Comparison of ENCODE assay signal across 8 cellular contexts in genomic region chr2:32011566-32011960, GRCh38. TPM values are rescaled to one million over a fixed set of nuclear protein-coding genes. Genes with fewer than 3 reads are reported as not detected.
DNase-seq lines count a peak whose midpoint lies in the region; ATAC-seq and TF ChIP-seq lines count a peak whose summit lies in the region.

No MANE protein-coding gene starts in this region.

- H3K4me3 ChIP-seq in lung = no peak overlapping the region
- peak overlapping the region; percentile 77 to 98 for H3K4me3 ChIP-seq in vagina

- no peaks in the 10 kb centered on the region for H3K9me3 ChIP-seq in lung (ENCODE audit: control insufficient read depth in 2 of 2, insufficient read depth in 1 of 2, low read length in 1 of 2)
- no peaks in the 10 kb centered on the region for H3K9me3 ChIP-seq in vagina

- H3K36me3 ChIP-seq in lung (ENCODE audit: control insufficient read depth in 2 of 2, insufficient read depth in 2 of 2, low read length in 2 of 2) (no peaks in the 10 kb centered on the region), vagina (no peaks in the 10 kb centered on the region)

- H3K4me1 ChIP-seq in lung (ENCODE audit: control insufficient read depth in 2 of 2, insufficient read depth in 2 of 2, low read length in 2 of 2) (peaks cover 3 to 8% of the 10 kb centered on the region in 2 donors), vagina (peaks cover 36% of the 10 kb centered on the region)

- H3K27ac ChIP-seq in lung (ENCODE audit: low read depth in 1 of 2, low read length in 1 of 2) (peak overlapping the region; percentile 9 to 96), vagina (peak overlapping the region; percentile 90)

- no peaks in the 10 kb centered on the region for H3K27me3 ChIP-seq in lung (ENCODE audit: control insufficient read depth, insufficient read depth)
- no peaks in the 10 kb centered on the region for H3K27me3 ChIP-seq in vagina

- TF ChIP-seq POLR2A in vagina (IDR thresholded peaks at IDR 0.05) = no peak

- H3K36me3 Mint-ChIP-seq in activated naive CD8-positive, alpha-beta T cell treated with anti-CD3 and anti-CD28 coated beads, Interleukin-2, amount 50 U/mL, for 24 hours (ENCODE audit: low read depth) = peaks cover 14% of the 10 kb centered on the region

- TF ChIP-seq CTCF in lung (IDR thresholded peaks at IDR 0.05; ENCODE audit: control extremely low read depth, extremely low read depth) (no peak), vagina (IDR thresholded peaks at IDR 0.05) (no peak)

- peak; percentile 4 for DNase-seq in stimulated activated CD4-positive, alpha-beta T cell treated with anti-CD3 and anti-CD28 coated beads, Interleukin-15, amount 100 ng/mL, for 24 hours
- DNase-seq in stimulated activated CD4-positive, alpha-beta T cell treated with anti-CD3 and anti-CD28 coated beads, Interleukin-4, amount 100 ng/mL, for 4 hours = no peak
- no peak for DNase-seq in activated naive CD8-positive, alpha-beta T cell treated with anti-CD3 and anti-CD28 coated beads, Interleukin-2, amount 50 U/mL, for 24 hours
- DNase-seq in lung (ENCODE audit: low spot score) (no peak), vagina (ENCODE audit: extremely low spot score in 2 of 2) (no peak), hypothalamus (lab: John Stamatoyannopoulos, UW) (no peak), amygdala (lab: John Stamatoyannopoulos, UW) (no peak)

- WGBS in lung, 2 donors = 87 to 91% methylated on average over 4 of the region's 4 CpGs

- no peaks in the 10 kb centered on the region for H3K27me3 Mint-ChIP-seq in activated naive CD8-positive, alpha-beta T cell treated with anti-CD3 and anti-CD28 coated beads, Interleukin-2, amount 50 U/mL, for 24 hours

- peaks cover 33% of the 10 kb centered on the region for H3K4me1 Mint-ChIP-seq in activated naive CD8-positive, alpha-beta T cell treated with anti-CD3 and anti-CD28 coated beads, Interleukin-2, amount 50 U/mL, for 24 hours

- ATAC-seq in activated naive CD8-positive, alpha-beta T cell treated with anti-CD3 and anti-CD28 coated beads, Interleukin-2, amount 50 U/mL, for 24 hours = no peak
- ATAC-seq in lung (ENCODE audit: insufficient read depth, low FRiP score) (no peak), GM21619 (IDR thresholded peaks at IDR 0.05; ENCODE audit: unreplicated experiment) (no peak)

- intact Hi-C loops in vagina (cut with DNase I) = no loop called here

- peak overlapping the region; percentile 92 for H3K27ac Mint-ChIP-seq in activated naive CD8-positive, alpha-beta T cell treated with anti-CD3 and anti-CD28 coated beads, Interleukin-2, amount 50 U/mL, for 24 hours

- peak overlapping the region; percentile 84 for H3K4me3 Mint-ChIP-seq in activated naive CD8-positive, alpha-beta T cell treated with anti-CD3 and anti-CD28 coated beads, Interleukin-2, amount 50 U/mL, for 24 hours

- peaks cover 4% of the 10 kb centered on the region for H3K9me3 Mint-ChIP-seq in activated naive CD8-positive, alpha-beta T cell treated with anti-CD3 and anti-CD28 coated beads, Interleukin-2, amount 50 U/mL, for 24 hours

RNA-seq across cellular contexts. Expression of gene MEMO1, which starts 0.8 kb away (rescaled TPM):
- total RNA-seq in lung (10 to 100 TPM; 30.7 to 33.4 TPM), vagina (36.3 TPM)
- polyA plus RNA-seq in lung = 10 to 100 TPM; 31.0 to 38.5 TPM

RNA-seq across cellular contexts. Expression of gene DPY30, which starts 28.0 kb away (rescaled TPM):
- total RNA-seq in lung = 10 to 100 TPM; 53.8 to 78.2 TPM
- polyA plus RNA-seq in lung = 100 to 1,000 TPM in 1 of 2 donors, 10 to 100 TPM in 1; 60.0 to 144 TPM
- total RNA-seq in vagina = 41.3 TPM

RNA-seq across cellular contexts. Expression of gene SPAST, which starts 51.8 kb away (rescaled TPM):
- total RNA-seq in lung (10 to 100 TPM; 12.8 to 30.5 TPM), vagina (20.6 TPM)
- 1 to 10 TPM; 4.1 to 6.5 TPM for polyA plus RNA-seq in lung
